In the genomic region with DNA sequence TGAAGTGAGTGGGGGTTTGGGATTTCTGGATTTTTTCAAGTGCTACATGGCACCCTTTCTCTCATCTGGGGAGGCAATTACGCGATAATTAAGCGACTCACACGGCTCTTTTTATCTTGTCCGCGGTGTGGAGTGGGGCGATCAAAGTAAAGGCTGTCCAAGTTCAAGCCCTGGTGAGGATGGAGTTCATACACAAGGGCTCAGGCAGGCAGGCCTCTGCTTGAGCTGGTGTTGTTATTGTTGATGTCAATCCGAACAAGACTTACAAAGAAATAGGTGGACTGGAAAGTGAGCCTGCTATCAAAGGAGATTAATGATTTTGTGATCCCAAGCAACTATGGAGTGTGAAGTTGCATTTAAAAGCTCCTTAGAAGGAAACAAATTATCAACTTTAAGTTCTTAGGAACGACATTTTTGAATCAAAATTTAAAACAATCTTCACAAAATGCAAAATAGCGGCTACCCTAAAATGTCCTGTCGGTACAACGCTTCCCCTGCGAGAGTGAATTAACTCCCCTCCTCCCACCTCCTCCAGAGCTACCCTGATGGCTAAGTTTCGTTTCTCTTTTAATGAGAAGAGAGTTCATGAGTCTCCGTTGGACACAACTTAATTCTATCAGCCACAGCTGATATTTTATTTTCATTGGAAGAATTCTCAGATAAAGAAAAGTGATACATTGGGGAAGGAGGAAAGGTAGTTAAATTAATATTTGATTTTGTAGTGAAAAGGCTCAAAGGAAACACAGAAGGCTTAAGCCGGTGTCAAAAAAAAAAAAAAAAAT, we compare ENCODE assay signal across 2 cellular contexts.
TF ChIP-seq lines count a peak whose summit lies in the region.

No MANE protein-coding gene starts in this region.

TF ChIP-seq in A549, 52 proteins besides CTCF, POLR2A, EP300 and RAD21:
- TF ChIP-seq MAX (IDR thresholded peaks at IDR 0.05) = no peak

TF ChIP-seq in HepG2, 621 proteins besides CTCF, POLR2A, EP300 and RAD21 (continues in another document):
- TF ChIP-seq, protein P1, sequence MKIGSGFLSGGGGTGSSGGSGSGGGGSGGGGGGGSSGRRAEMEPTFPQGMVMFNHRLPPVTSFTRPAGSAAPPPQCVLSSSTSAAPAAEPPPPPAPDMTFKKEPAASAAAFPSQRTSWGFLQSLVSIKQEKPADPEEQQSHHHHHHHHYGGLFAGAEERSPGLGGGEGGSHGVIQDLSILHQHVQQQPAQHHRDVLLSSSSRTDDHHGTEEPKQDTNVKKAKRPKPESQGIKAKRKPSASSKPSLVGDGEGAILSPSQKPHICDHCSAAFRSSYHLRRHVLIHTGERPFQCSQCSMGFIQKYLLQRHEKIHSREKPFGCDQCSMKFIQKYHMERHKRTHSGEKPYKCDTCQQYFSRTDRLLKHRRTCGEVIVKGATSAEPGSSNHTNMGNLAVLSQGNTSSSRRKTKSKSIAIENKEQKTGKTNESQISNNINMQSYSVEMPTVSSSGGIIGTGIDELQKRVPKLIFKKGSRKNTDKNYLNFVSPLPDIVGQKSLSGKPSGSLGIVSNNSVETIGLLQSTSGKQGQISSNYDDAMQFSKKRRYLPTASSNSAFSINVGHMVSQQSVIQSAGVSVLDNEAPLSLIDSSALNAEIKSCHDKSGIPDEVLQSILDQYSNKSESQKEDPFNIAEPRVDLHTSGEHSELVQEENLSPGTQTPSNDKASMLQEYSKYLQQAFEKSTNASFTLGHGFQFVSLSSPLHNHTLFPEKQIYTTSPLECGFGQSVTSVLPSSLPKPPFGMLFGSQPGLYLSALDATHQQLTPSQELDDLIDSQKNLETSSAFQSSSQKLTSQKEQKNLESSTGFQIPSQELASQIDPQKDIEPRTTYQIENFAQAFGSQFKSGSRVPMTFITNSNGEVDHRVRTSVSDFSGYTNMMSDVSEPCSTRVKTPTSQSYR (CRISPR knock-in tag; IDR thresholded peaks at IDR 0.05; ENCODE audit: borderline replicate concordance) = peak; percentile 40; the same call in 1 of the 2 replicates
- TF ChIP-seq ZZZ3 (CRISPR knock-in tag; IDR thresholded peaks at IDR 0.05; ENCODE audit: borderline replicate concordance) (0 out of 2 replicates have a peak, but pooled peaks have one; percentile 44), SUZ12 (IDR thresholded peaks at IDR 0.05; ENCODE audit: low read depth, low read length) (no peak), ZNF841 (CRISPR knock-in tag; IDR thresholded peaks at IDR 0.05; ENCODE audit: borderline replicate concordance) (no peak), PAF1 (CRISPR knock-in tag; IDR thresholded peaks at IDR 0.05) (0 out of 2 replicates have a peak, but pooled peaks have one; percentile 55), SAP130 (CRISPR knock-in tag; IDR thresholded peaks at IDR 0.05; ENCODE audit: low read depth) (peak; percentile 21; the same call in 1 of the 2 replicates), GLMP (CRISPR knock-in tag; IDR thresholded peaks at IDR 0.05; ENCODE audit: borderline replicate concordance) (no peak), NFRKB (IDR thresholded peaks at IDR 0.05) (no peak), ZKSCAN5 (CRISPR knock-in tag; IDR thresholded peaks at IDR 0.05) (no peak), ZNF614 (CRISPR knock-in tag; IDR thresholded peaks at IDR 0.05; ENCODE audit: borderline replicate concordance) (peak; percentile 32; the same call in 1 of the 2 replicates), ZNF44 (CRISPR knock-in tag; IDR thresholded peaks at IDR 0.05) (no peak), FIP1L1 (IDR thresholded peaks at IDR 0.05; ENCODE audit: borderline replicate concordance, insufficient read depth, low read depth, low read length) (no peak), ZNF382 (CRISPR knock-in tag; IDR thresholded peaks at IDR 0.05; ENCODE audit: borderline replicate concordance) (0 out of 2 replicates have a peak, but pooled peaks have one; percentile 73), THAP11 (CRISPR knock-in tag; IDR thresholded peaks at IDR 0.05) (peak; percentile 6; the same call in 1 of the 2 replicates), ZNF543 (CRISPR knock-in tag; IDR thresholded peaks at IDR 0.05) (no peak), ZNF251 (CRISPR knock-in tag; IDR thresholded peaks at IDR 0.05) (no peak), POGZ (CRISPR knock-in tag; IDR thresholded peaks at IDR 0.05) (no peak), SRSF9 (IDR thresholded peaks at IDR 0.05; ENCODE audit: borderline replicate concordance, insufficient read depth, low read depth, low read length, poor library complexity, severe bottlenecking) (no peak), TP53 (CRISPR knock-in tag; conservative IDR thresholded peaks at IDR 0.05) (no peak), TBX2 (CRISPR knock-in tag; IDR thresholded peaks at IDR 0.05; ENCODE audit: borderline replicate concordance) (peak; percentile 49; the same call in 1 of the 2 replicates), ARID2 (CRISPR knock-in tag; IDR thresholded peaks at IDR 0.05; ENCODE audit: borderline replicate concordance) (peak; percentile 84; the same call in 1 of the 2 replicates), CREM (IDR thresholded peaks at IDR 0.05) (peak; percentile 53; the same call in 1 of the 2 replicates), CREM (CRISPR knock-in tag; IDR thresholded peaks at IDR 0.05) (no peak), DZIP1 (CRISPR knock-in tag; IDR thresholded peaks at IDR 0.05) (no peak), TARDBP (CRISPR knock-in tag; IDR thresholded peaks at IDR 0.05) (0 out of 2 replicates have a peak, but pooled peaks have one; percentile 2), FOXM1 (CRISPR knock-in tag; IDR thresholded peaks at IDR 0.05) (no peak), EEA1 (CRISPR knock-in tag; IDR thresholded peaks at IDR 0.05; ENCODE audit: borderline replicate concordance) (no peak), CREB3 (CRISPR knock-in tag; IDR thresholded peaks at IDR 0.05) (peak; percentile 75; the same call in 1 of the 2 replicates), ZMAT3 (CRISPR knock-in tag; conservative IDR thresholded peaks at IDR 0.05) (no peak)
- TF ChIP-seq, protein P2, sequence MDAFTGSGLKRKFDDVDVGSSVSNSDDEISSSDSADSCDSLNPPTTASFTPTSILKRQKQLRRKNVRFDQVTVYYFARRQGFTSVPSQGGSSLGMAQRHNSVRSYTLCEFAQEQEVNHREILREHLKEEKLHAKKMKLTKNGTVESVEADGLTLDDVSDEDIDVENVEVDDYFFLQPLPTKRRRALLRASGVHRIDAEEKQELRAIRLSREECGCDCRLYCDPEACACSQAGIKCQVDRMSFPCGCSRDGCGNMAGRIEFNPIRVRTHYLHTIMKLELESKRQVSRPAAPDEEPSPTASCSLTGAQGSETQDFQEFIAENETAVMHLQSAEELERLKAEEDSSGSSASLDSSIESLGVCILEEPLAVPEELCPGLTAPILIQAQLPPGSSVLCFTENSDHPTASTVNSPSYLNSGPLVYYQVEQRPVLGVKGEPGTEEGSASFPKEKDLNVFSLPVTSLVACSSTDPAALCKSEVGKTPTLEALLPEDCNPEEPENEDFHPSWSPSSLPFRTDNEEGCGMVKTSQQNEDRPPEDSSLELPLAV (CRISPR knock-in tag; conservative IDR thresholded peaks at IDR 0.05; ENCODE audit: low read depth) = no peak
- TF ChIP-seq, protein P3, sequence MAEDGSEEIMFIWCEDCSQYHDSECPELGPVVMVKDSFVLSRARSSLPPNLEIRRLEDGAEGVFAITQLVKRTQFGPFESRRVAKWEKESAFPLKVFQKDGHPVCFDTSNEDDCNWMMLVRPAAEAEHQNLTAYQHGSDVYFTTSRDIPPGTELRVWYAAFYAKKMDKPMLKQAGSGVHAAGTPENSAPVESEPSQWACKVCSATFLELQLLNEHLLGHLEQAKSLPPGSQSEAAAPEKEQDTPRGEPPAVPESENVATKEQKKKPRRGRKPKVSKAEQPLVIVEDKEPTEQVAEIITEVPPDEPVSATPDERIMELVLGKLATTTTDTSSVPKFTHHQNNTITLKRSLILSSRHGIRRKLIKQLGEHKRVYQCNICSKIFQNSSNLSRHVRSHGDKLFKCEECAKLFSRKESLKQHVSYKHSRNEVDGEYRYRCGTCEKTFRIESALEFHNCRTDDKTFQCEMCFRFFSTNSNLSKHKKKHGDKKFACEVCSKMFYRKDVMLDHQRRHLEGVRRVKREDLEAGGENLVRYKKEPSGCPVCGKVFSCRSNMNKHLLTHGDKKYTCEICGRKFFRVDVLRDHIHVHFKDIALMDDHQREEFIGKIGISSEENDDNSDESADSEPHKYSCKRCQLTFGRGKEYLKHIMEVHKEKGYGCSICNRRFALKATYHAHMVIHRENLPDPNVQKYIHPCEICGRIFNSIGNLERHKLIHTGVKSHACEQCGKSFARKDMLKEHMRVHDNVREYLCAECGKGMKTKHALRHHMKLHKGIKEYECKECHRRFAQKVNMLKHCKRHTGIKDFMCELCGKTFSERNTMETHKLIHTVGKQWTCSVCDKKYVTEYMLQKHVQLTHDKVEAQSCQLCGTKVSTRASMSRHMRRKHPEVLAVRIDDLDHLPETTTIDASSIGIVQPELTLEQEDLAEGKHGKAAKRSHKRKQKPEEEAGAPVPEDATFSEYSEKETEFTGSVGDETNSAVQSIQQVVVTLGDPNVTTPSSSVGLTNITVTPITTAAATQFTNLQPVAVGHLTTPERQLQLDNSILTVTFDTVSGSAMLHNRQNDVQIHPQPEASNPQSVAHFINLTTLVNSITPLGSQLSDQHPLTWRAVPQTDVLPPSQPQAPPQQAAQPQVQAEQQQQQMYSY (CRISPR knock-in tag; IDR thresholded peaks at IDR 0.05) = peak; percentile 57; the same call in 1 of the 2 replicates
- TF ChIP-seq, protein P4, sequence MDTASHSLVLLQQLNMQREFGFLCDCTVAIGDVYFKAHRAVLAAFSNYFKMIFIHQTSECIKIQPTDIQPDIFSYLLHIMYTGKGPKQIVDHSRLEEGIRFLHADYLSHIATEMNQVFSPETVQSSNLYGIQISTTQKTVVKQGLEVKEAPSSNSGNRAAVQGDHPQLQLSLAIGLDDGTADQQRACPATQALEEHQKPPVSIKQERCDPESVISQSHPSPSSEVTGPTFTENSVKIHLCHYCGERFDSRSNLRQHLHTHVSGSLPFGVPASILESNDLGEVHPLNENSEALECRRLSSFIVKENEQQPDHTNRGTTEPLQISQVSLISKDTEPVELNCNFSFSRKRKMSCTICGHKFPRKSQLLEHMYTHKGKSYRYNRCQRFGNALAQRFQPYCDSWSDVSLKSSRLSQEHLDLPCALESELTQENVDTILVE (CRISPR knock-in tag; IDR thresholded peaks at IDR 0.05) = peak; percentile 50
- TF ChIP-seq, protein P5, sequence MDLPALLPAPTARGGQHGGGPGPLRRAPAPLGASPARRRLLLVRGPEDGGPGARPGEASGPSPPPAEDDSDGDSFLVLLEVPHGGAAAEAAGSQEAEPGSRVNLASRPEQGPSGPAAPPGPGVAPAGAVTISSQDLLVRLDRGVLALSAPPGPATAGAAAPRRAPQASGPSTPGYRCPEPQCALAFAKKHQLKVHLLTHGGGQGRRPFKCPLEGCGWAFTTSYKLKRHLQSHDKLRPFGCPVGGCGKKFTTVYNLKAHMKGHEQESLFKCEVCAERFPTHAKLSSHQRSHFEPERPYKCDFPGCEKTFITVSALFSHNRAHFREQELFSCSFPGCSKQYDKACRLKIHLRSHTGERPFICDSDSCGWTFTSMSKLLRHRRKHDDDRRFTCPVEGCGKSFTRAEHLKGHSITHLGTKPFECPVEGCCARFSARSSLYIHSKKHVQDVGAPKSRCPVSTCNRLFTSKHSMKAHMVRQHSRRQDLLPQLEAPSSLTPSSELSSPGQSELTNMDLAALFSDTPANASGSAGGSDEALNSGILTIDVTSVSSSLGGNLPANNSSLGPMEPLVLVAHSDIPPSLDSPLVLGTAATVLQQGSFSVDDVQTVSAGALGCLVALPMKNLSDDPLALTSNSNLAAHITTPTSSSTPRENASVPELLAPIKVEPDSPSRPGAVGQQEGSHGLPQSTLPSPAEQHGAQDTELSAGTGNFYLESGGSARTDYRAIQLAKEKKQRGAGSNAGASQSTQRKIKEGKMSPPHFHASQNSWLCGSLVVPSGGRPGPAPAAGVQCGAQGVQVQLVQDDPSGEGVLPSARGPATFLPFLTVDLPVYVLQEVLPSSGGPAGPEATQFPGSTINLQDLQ (CRISPR knock-in tag; IDR thresholded peaks at IDR 0.05) = no peak
- TF ChIP-seq, protein P6, sequence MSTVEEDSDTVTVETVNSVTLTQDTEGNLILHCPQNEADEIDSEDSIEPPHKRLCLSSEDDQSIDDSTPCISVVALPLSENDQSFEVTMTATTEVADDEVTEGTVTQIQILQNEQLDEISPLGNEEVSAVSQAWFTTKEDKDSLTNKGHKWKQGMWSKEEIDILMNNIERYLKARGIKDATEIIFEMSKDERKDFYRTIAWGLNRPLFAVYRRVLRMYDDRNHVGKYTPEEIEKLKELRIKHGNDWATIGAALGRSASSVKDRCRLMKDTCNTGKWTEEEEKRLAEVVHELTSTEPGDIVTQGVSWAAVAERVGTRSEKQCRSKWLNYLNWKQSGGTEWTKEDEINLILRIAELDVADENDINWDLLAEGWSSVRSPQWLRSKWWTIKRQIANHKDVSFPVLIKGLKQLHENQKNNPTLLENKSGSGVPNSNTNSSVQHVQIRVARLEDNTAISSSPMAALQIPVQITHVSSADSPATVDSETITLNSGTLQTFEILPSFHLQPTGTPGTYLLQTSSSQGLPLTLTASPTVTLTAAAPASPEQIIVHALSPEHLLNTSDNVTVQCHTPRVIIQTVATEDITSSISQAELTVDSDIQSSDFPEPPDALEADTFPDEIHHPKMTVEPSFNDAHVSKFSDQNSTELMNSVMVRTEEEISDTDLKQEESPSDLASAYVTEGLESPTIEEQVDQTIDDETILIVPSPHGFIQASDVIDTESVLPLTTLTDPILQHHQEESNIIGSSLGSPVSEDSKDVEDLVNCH (CRISPR knock-in tag; IDR thresholded peaks at IDR 0.05) = 0 out of 2 replicates have a peak, but pooled peaks have one; percentile 20
